19 cellular contexts compared by ENCODE assay signal in genomic region chr4:142372570-142373300, GRCh38.
A peak's percentile ranks its signal among the peaks of the same experiment; 100 is the strongest.
DNase-seq lines count a peak whose midpoint lies in the region; ATAC-seq and TF ChIP-seq lines count a peak whose summit lies in the region.
"Had no signal": no experiment of that assay in that cellular context is flagged by ENCODE, and none has a peak within 500 bp of the region (broad histone marks: within the 10 kb centered on the region; RNA-seq: fewer than 3 reads in every experiment).

No MANE protein-coding gene starts in this region.

- H3K4me1 ChIP-seq in foreskin keratinocyte: peaks cover 41% of the 10 kb centered on the region

- H3K27me3 ChIP-seq in CD4-positive, alpha-beta T cell (ENCODE audit: control insufficient read depth, insufficient read depth, low read length): no peaks in the 10 kb centered on the region
- H3K27me3 ChIP-seq in foreskin keratinocyte: no peaks in the 10 kb centered on the region
- H3K27me3 ChIP-seq: transverse colon had no signal

- CTCF ChIA-PET in CD4-positive, alpha-beta T cell (lab: Charles Lee): interaction anchor here (0.7 to 1.7 kb wide), 7 partner anchors 13 to 31 kb away, joined by 3 to 5 read pairs (median 4); no protein-coding TSS in a partner anchor

- H3K9me3 Mint-ChIP-seq in CD4-positive, alpha-beta T cell: peaks cover 6% of the 10 kb centered on the region
- H3K9me3 Mint-ChIP-seq in activated naive CD8-positive, alpha-beta T cell treated with anti-CD3 and anti-CD28 coated beads for 36 hours: peaks cover 12% of the 10 kb centered on the region
- H3K9me3 Mint-ChIP-seq in mesothelial cell of epicardium: peaks cover 13% of the 10 kb centered on the region

- peak overlapping the region; percentile 32 for H3K4me3 Mint-ChIP-seq in CD4-positive, alpha-beta T cell
- no peak overlapping the region for H3K4me3 Mint-ChIP-seq in activated naive CD8-positive, alpha-beta T cell treated with anti-CD3 and anti-CD28 coated beads for 36 hours
- H3K4me3 Mint-ChIP-seq in mesothelial cell of epicardium: no peak overlapping the region

- peaks cover 90% of the 10 kb centered on the region for H3K4me1 Mint-ChIP-seq in CD4-positive, alpha-beta T cell (ENCODE audit: low read depth)
- peaks cover 66% of the 10 kb centered on the region for H3K4me1 Mint-ChIP-seq in activated naive CD8-positive, alpha-beta T cell treated with anti-CD3 and anti-CD28 coated beads for 36 hours
- H3K4me1 Mint-ChIP-seq in mesothelial cell of epicardium: peaks cover 27% of the 10 kb centered on the region

- H3K27me3 Mint-ChIP-seq in CD4-positive, alpha-beta T cell: no peaks in the 10 kb centered on the region
- H3K27me3 Mint-ChIP-seq in activated naive CD8-positive, alpha-beta T cell treated with anti-CD3 and anti-CD28 coated beads for 36 hours: no peaks in the 10 kb centered on the region
- H3K27me3 Mint-ChIP-seq in mesothelial cell of epicardium (ENCODE audit: low read depth): no peaks in the 10 kb centered on the region

- no peak overlapping the region for H3K27ac ChIP-seq in CD4-positive, alpha-beta T cell (ENCODE audit: low read depth, low read length)
- no peak overlapping the region for H3K27ac ChIP-seq in foreskin keratinocyte
- H3K27ac ChIP-seq: transverse colon had no signal

- H3K36me3 Mint-ChIP-seq in CD4-positive, alpha-beta T cell (ENCODE audit: low read depth): peaks cover 42% of the 10 kb centered on the region
- H3K36me3 Mint-ChIP-seq in activated naive CD8-positive, alpha-beta T cell treated with anti-CD3 and anti-CD28 coated beads for 36 hours: peaks cover 59% of the 10 kb centered on the region
- peaks cover 17% of the 10 kb centered on the region for H3K36me3 Mint-ChIP-seq in mesothelial cell of epicardium

- no peak for DNase-seq in CD4-positive, alpha-beta T cell
- DNase-seq in EH (ENCODE audit: low read depth) (peak; percentile 59), foreskin keratinocyte (peak in 1 of 2 donors; percentile 69), NCI-H187 (lab: John Stamatoyannopoulos, UW) (no peak), T1000 (lab: John Stamatoyannopoulos, UW) (no peak), mesothelial cell of epicardium (ENCODE audit: low spot score in 2 of 2, unreplicated experiment in 2 of 2) (no peak), posterior vena cava (ENCODE audit: low spot score) (no peak)
- no peak for DNase-seq in activated naive CD8-positive, alpha-beta T cell treated with anti-CD3 and anti-CD28 coated beads for 36 hours
- DNase-seq: activated CD4-positive, alpha-beta T cell treated with anti-CD3 and anti-CD28 coated beads, Interleukin-2, amount 50 U/mL, for 48 hours; activated gamma-delta T cell treated with Interleukin-2 at 50 U/mL for 16 hours; DMS153; effector CD8-positive, alpha-beta T cell; NCI-H1694; NCI-H510A; posterior cingulate gyrus; SK-N-SH; small intestine; transverse colon had no signal

- ATAC-seq in CD4-positive, alpha-beta T cell (ENCODE audit: poor library complexity): no peak
- ATAC-seq in foreskin keratinocyte: peak; percentile 79
- ATAC-seq: left lobe of liver had no signal

- H3K9me3 ChIP-seq in CD4-positive, alpha-beta T cell (ENCODE audit: control insufficient read depth, low read length): no peaks in the 10 kb centered on the region
- H3K9me3 ChIP-seq: SK-N-SH, transverse colon had no signal

- intact Hi-C loops in CD4-positive, alpha-beta T cell (cut with DNase I, micrococcal nuclease): no loop called here
- intact Hi-C loops in posterior vena cava (cut with DNase I): no loop called here

- peak overlapping the region; percentile 84 for H3K27ac Mint-ChIP-seq in CD4-positive, alpha-beta T cell
- H3K27ac Mint-ChIP-seq in activated naive CD8-positive, alpha-beta T cell treated with anti-CD3 and anti-CD28 coated beads for 36 hours: peak overlapping the region; percentile 66
- no peak overlapping the region for H3K27ac Mint-ChIP-seq in mesothelial cell of epicardium

- POLR2A ChIA-PET in CD4-positive, alpha-beta T cell (lab: Charles Lee): interaction anchor here (0.6 to 4.2 kb wide), 9 partner anchors 11 to 36 kb away, joined by 3 to 26 read pairs (median 3); no protein-coding TSS in a partner anchor

- no peak for TF ChIP-seq CTCF in CD4-positive, alpha-beta T cell (IDR thresholded peaks at IDR 0.05)
- no peak for TF ChIP-seq CTCF in foreskin keratinocyte (conservative IDR thresholded peaks at IDR 0.05)
- TF ChIP-seq CTCF in mesothelial cell of epicardium (IDR thresholded peaks at IDR 0.05; ENCODE audit: unreplicated experiment): no peak
